Comparison of ENCODE assay signal across 8 cellular contexts in genomic region chr2:201257941-201258665, GRCh38. TPM values are rescaled to one million over a fixed set of nuclear protein-coding genes. Genes with fewer than 3 reads are reported as not detected.
DNase-seq lines count a peak whose midpoint lies in the region; ATAC-seq lines count a peak whose summit lies in the region.

No MANE protein-coding gene starts in this region.

- peak overlapping the region; percentile 88 to 100 (median 92) for H3K4me3 Mint-ChIP-seq in CD4-positive, CD25-positive, alpha-beta regulatory T cell
- peak overlapping the region; percentile 77 for H3K4me3 Mint-ChIP-seq in activated naive CD4-positive, alpha-beta T cell treated with anti-CD3 and anti-CD28 coated beads, Interleukin-2, amount 10 ng/mL, durations not matched to agents 7 days and 5 days

- H3K9me3 Mint-ChIP-seq in CD4-positive, CD25-positive, alpha-beta regulatory T cell: no peaks in the 10 kb centered on the region
- no peaks in the 10 kb centered on the region for H3K9me3 Mint-ChIP-seq in activated naive CD4-positive, alpha-beta T cell treated with anti-CD3 and anti-CD28 coated beads, Interleukin-2, amount 10 ng/mL, durations not matched to agents 7 days and 5 days

- peak overlapping the region; percentile 74 for H3K9ac ChIP-seq in SK-N-MC (ENCODE audit: insufficient read length)

- H3K9me3 ChIP-seq in CD4-positive, CD25-positive, alpha-beta regulatory T cell (ENCODE audit: control insufficient read depth in 2 of 2, low read length in 2 of 2): no peaks in the 10 kb centered on the region
- no peaks in the 10 kb centered on the region for H3K9me3 ChIP-seq in SK-N-MC (ENCODE audit: low read depth, low read length)

- H3K4me1 ChIP-seq in CD4-positive, CD25-positive, alpha-beta regulatory T cell (ENCODE audit: control insufficient read depth, insufficient read depth, low read length, poor library complexity, severe bottlenecking): peaks cover 85% of the 10 kb centered on the region
- no peaks in the 10 kb centered on the region for H3K4me1 ChIP-seq in urinary bladder (ENCODE audit: insufficient read depth)

- peaks cover 18% of the 10 kb centered on the region for H3K36me3 Mint-ChIP-seq in CD4-positive, CD25-positive, alpha-beta regulatory T cell
- H3K36me3 Mint-ChIP-seq in activated naive CD4-positive, alpha-beta T cell treated with anti-CD3 and anti-CD28 coated beads, Interleukin-2, amount 10 ng/mL, durations not matched to agents 7 days and 5 days: peaks cover 33% of the 10 kb centered on the region

- peak; percentile 74 for ATAC-seq in CD4-positive, CD25-positive, alpha-beta regulatory T cell (ENCODE audit: low read depth in 2 of 2)
- peak; percentile 72 for ATAC-seq in GM19455 (IDR thresholded peaks at IDR 0.05; ENCODE audit: unreplicated experiment)
- ATAC-seq in HG03575 (IDR thresholded peaks at IDR 0.05; ENCODE audit: extremely low read depth, insufficient number of reproducible peaks, low FRiP score, unreplicated experiment): peak; percentile 33
- ATAC-seq in Right ventricle myocardium superior (ENCODE audit: poor library complexity): peak; percentile 75

- H3K4me3 ChIP-seq in CD4-positive, CD25-positive, alpha-beta regulatory T cell (ENCODE audit: low read depth, low read length): peak overlapping the region; percentile 100
- H3K4me3 ChIP-seq in SK-N-MC: peak overlapping the region; percentile 77
- peak overlapping the region; percentile 52 for H3K4me3 ChIP-seq in urinary bladder (ENCODE audit: low read depth, low read length)

- H3K27me3 Mint-ChIP-seq in CD4-positive, CD25-positive, alpha-beta regulatory T cell: peaks cover 9% of the 10 kb centered on the region
- H3K27me3 Mint-ChIP-seq in activated naive CD4-positive, alpha-beta T cell treated with anti-CD3 and anti-CD28 coated beads, Interleukin-2, amount 10 ng/mL, durations not matched to agents 7 days and 5 days: no peaks in the 10 kb centered on the region

- H3K36me3 ChIP-seq in CD4-positive, CD25-positive, alpha-beta regulatory T cell (ENCODE audit: control insufficient read depth, insufficient read depth, low read length): no peaks in the 10 kb centered on the region
- H3K36me3 ChIP-seq in SK-N-MC (ENCODE audit: insufficient read depth, low read length) (no peaks in the 10 kb centered on the region), urinary bladder (ENCODE audit: insufficient read depth) (no peaks in the 10 kb centered on the region)

- H3K27me3 ChIP-seq in CD4-positive, CD25-positive, alpha-beta regulatory T cell (ENCODE audit: control insufficient read depth, insufficient read depth, low read length): no peaks in the 10 kb centered on the region

- peaks cover 9 to 79% (median 44%) of the 10 kb centered on the region in 4 donors for H3K4me1 Mint-ChIP-seq in CD4-positive, CD25-positive, alpha-beta regulatory T cell
- peaks cover 78% of the 10 kb centered on the region for H3K4me1 Mint-ChIP-seq in activated naive CD4-positive, alpha-beta T cell treated with anti-CD3 and anti-CD28 coated beads, Interleukin-2, amount 10 ng/mL, durations not matched to agents 7 days and 5 days

- H3K27ac ChIP-seq in CD4-positive, CD25-positive, alpha-beta regulatory T cell (ENCODE audit: insufficient read depth, low read length, poor library complexity, severe bottlenecking): peak overlapping the region; percentile 98
- peak overlapping the region; percentile 96 for H3K27ac ChIP-seq in SK-N-MC
- H3K27ac ChIP-seq in urinary bladder (ENCODE audit: low read depth): peak overlapping the region; percentile 89

- H3K27ac Mint-ChIP-seq in CD4-positive, CD25-positive, alpha-beta regulatory T cell: peak overlapping the region; percentile 96 to 99 (median 98)
- peak overlapping the region; percentile 95 for H3K27ac Mint-ChIP-seq in activated naive CD4-positive, alpha-beta T cell treated with anti-CD3 and anti-CD28 coated beads, Interleukin-2, amount 10 ng/mL, durations not matched to agents 7 days and 5 days

- peak; percentile 87 to 98 (median 97) for DNase-seq in CD4-positive, CD25-positive, alpha-beta regulatory T cell
- DNase-seq in SK-N-MC (ENCODE audit: low read depth, low spot score) (no peak), Right ventricle myocardium superior (peak; percentile 75), pulmonary artery endothelial cell (ENCODE audit: low read depth, low spot score) (peak; percentile 59)
- peak; percentile 99 for DNase-seq in activated naive CD4-positive, alpha-beta T cell treated with anti-CD3 and anti-CD28 coated beads, Interleukin-2, amount 10 ng/mL, durations not matched to agents 7 days and 5 days

- under 1% methylated on average over 11 of the region's 11 CpGs for WGBS in urinary bladder

- intact Hi-C loops in Right ventricle myocardium superior (cut with DNase I): loop anchor here (10.0 kb wide), 1 partner anchor 107 kb away; no protein-coding TSS in a partner anchor

- CTCF ChIA-PET in activated naive CD4-positive, alpha-beta T cell treated with anti-CD3 and anti-CD28 coated beads, Interleukin-2, amount 10 ng/mL, durations not matched to agents 7 days and 5 days (lab: Charles Lee): interaction anchor here (0.7 to 3.9 kb wide), 2 partner anchors 21 to 75 kb away, joined by 3 to 18 read pairs; partner anchors contain the start of gene CASP10

RNA-seq across cellular contexts. Expression of gene CASP8, which starts 2.2 kb away (rescaled TPM):
- 254 TPM for total RNA-seq in CD4-positive, CD25-positive, alpha-beta regulatory T cell
- 100 to 1,000 TPM in 1 of 4 donors, 10 to 100 TPM in 3; 63.8 to 112 (median 94.1) TPM for polyA plus RNA-seq in CD4-positive, CD25-positive, alpha-beta regulatory T cell
- total RNA-seq in Right ventricle myocardium superior (2.8 TPM), pulmonary artery endothelial cell (14.0 and 21.5 TPM in 2 replicates), urinary bladder (29.9 TPM)
- polyA plus RNA-seq in urinary bladder: 9.3 TPM
